ENCODE assay signal across 8 cellular contexts in genomic region chr17:45585037-45585437, GRCh38.
DNase-seq lines count a peak whose midpoint lies in the region; ATAC-seq and TF ChIP-seq lines count a peak whose summit lies in the region.
"Not testable (repeated sequence)": the region's sequence is repeated elsewhere in the genome, so short reads cannot be mapped to it uniquely, and the experiment has no call there.

No MANE protein-coding gene starts in this region.

- peaks cover 30% of the 10 kb centered on the region for H4K20me1 ChIP-seq in BLaER1

- peak overlapping the region; percentile 83 for H3K4me2 ChIP-seq in BLaER1

- H3K36me3 ChIP-seq in BLaER1 = peaks cover 20% of the 10 kb centered on the region

- H3K4me1 ChIP-seq in BLaER1 = peaks cover 27% of the 10 kb centered on the region

- peak overlapping the region; percentile 97 for H3K9ac ChIP-seq in BLaER1

- peak; percentile 65 for ATAC-seq in GM19328 (IDR thresholded peaks at IDR 0.05; ENCODE audit: unreplicated experiment)
- peak; percentile 60 for ATAC-seq in HG03108 (IDR thresholded peaks at IDR 0.05; ENCODE audit: unreplicated experiment)

- DNase-seq in activated gamma-delta T cell treated with anti-CD3 and anti-CD28 coated beads, Interleukin-2, amount 50 U/mL, for 16 hours (ENCODE audit: low read depth) = peak; percentile 73
- DNase-seq in fibroblast of mammary gland (ENCODE audit: low read depth) (peak; percentile 72), mucosa of gallbladder (ENCODE audit: low spot score) (peak; percentile 87)
- peak; percentile 73 to 87 (median 83) for DNase-seq in stimulated activated CD4-positive, alpha-beta T cell treated with anti-CD3 and anti-CD28 coated beads, TNF-alpha, amount 100 ng/mL, for 24 hours (ENCODE audit: low read depth in 3 of 3)

- H3K4me3 ChIP-seq in BLaER1 (peak overlapping the region; percentile 85), fibroblast of mammary gland (ENCODE audit: control insufficient read depth, low read depth, low read length) (peak overlapping the region; percentile 64)

- not testable (repeated sequence) for H3K27me3 ChIP-seq in BLaER1

- peak overlapping the region; percentile 98 for H3K27ac ChIP-seq in BLaER1

- not testable (repeated sequence) for H3K9me3 ChIP-seq in BLaER1

- TF ChIP-seq POLR2A in Raji (IDR thresholded peaks at IDR 0.05; ENCODE audit: insufficient read depth, low read depth, low read length) = peak; percentile 70

- not testable (repeated sequence) for TF ChIP-seq CTCF in fibroblast of mammary gland (conservative IDR thresholded peaks at IDR 0.05; ENCODE audit: control insufficient read depth, insufficient read depth, low read depth, low read length)

Comparison
In these comparisons a context has a peak if more than half of its experiments do, and no peak if none do; other contexts are left out.
1. Peak in every context shown above with its lines: DNase-seq, ATAC-seq, H3K4me3 ChIP-seq and H3K27ac ChIP-seq.